Comparison of ENCODE assay signal across 8 cellular contexts in genomic region chr1:159076753-159077656, GRCh38. TPM values are rescaled to one million over a fixed set of nuclear protein-coding genes. Genes with fewer than 3 reads are reported as not detected.
DNase-seq lines count a peak whose midpoint lies in the region; ATAC-seq and TF ChIP-seq lines count a peak whose summit lies in the region.

Gene AIM2, minus strand, starts transcription at chr1:159076766. Its CDS starts 3,267 bp downstream, at chr1:159073499.

- H3K9me3 Mint-ChIP-seq in CD4-positive, alpha-beta T cell, result no peaks in the 10 kb centered on the region
- H3K9me3 Mint-ChIP-seq in activated CD4-positive, alpha-beta T cell treated with anti-CD3 and anti-CD28 coated beads for 36 hours (ENCODE audit: low read depth), result no peaks in the 10 kb centered on the region

- CTCF ChIA-PET in CD4-positive, alpha-beta T cell (lab: Charles Lee), result interaction anchor here (3.6 kb wide), 1 partner anchor 12 kb away, joined by 17 read pairs; no protein-coding TSS in a partner anchor
- CTCF ChIA-PET in activated CD4-positive, alpha-beta T cell treated with anti-CD3 and anti-CD28 coated beads for 36 hours (lab: Charles Lee), result interaction anchor here (0.7 to 5.4 kb wide), 9 partner anchors 8 to 69 kb away, joined by 3 to 76 read pairs (median 5); partner anchors contain the start of gene IFI16

- peaks cover 21% of the 10 kb centered on the region for H3K4me1 Mint-ChIP-seq in CD4-positive, alpha-beta T cell (ENCODE audit: low read depth)
- peaks cover 47% of the 10 kb centered on the region for H3K4me1 Mint-ChIP-seq in activated CD4-positive, alpha-beta T cell treated with anti-CD3 and anti-CD28 coated beads for 36 hours

- peak; percentile 52 to 94 (median 78) for DNase-seq in CD4-positive, alpha-beta T cell
- DNase-seq in HL-60 (ENCODE audit: low read depth in 1 of 2, low spot score in 1 of 2), result peak; percentile 84 to 88
- peak; percentile 98 for DNase-seq in activated CD4-positive, alpha-beta T cell treated with anti-CD3 and anti-CD28 coated beads for 36 hours
- DNase-seq in fibroblast of the aortic adventitia (ENCODE audit: low read depth), result peak; percentile 47
- DNase-seq in stimulated activated CD8-positive, alpha-beta memory T cell treated with anti-CD3 and anti-CD28 coated beads, Interleukin-15, amount 100 ng/mL, for 4 hours (ENCODE audit: low read depth in 2 of 2), result peak; percentile 67 to 86
- DNase-seq in NCI-H1930 (lab: John Stamatoyannopoulos, UW), result no peak
- DNase-seq in HCEC 1CT, result no peak

- intact Hi-C loops in CD4-positive, alpha-beta T cell (cut with DNase I, micrococcal nuclease), result loop anchor here (5.0 to 10.0 kb wide), 3 partner anchors 70 to 1082 kb away; partner anchors contain the start of genes IFI16 (in 1 of the 2) and KIRREL1 (in 1 of the 2)
- intact Hi-C loops in activated CD4-positive, alpha-beta T cell treated with anti-CD3 and anti-CD28 coated beads for 36 hours (cut with DNase I, micrococcal nuclease), result loop anchor here (1.0 to 10.0 kb wide), 10 partner anchors 12 to 848 kb away; partner anchors contain the start of genes IFI16 (in 2 of the 2), PYHIN1 (in 1 of the 2) and TAGLN2 (in 1 of the 2)

- POLR2A ChIA-PET in CD4-positive, alpha-beta T cell (lab: Charles Lee), result interaction anchor here (0.7 to 3.3 kb wide), 8 partner anchors 9 to 873 kb away, joined by 3 to 20 read pairs (median 4); partner anchors contain the start of gene IFI16
- POLR2A ChIA-PET in activated CD4-positive, alpha-beta T cell treated with anti-CD3 and anti-CD28 coated beads for 36 hours (lab: Charles Lee), result interaction anchor here (0.9 to 3.2 kb wide), 15 partner anchors 9 to 955 kb away, joined by 3 to 61 read pairs (median 5); partner anchors contain the start of genes IFI16 and PIGM

- H3K27ac ChIP-seq in CD4-positive, alpha-beta T cell (ENCODE audit: low read depth, low read length), result peak within 1 kb of the TSS; percentile 47
- peak within 1 kb of the TSS; percentile 72 for H3K27ac ChIP-seq in HL-60 (replicated peaks)

- H3K36me3 Mint-ChIP-seq in CD4-positive, alpha-beta T cell (ENCODE audit: low read depth), result no peaks in the 10 kb centered on the region
- H3K36me3 Mint-ChIP-seq in activated CD4-positive, alpha-beta T cell treated with anti-CD3 and anti-CD28 coated beads for 36 hours (ENCODE audit: low read depth), result peaks cover 17% of the 10 kb centered on the region

- peak within 1 kb of the TSS; percentile 92 for H3K27ac Mint-ChIP-seq in CD4-positive, alpha-beta T cell
- peak within 1 kb of the TSS; percentile 99 for H3K27ac Mint-ChIP-seq in activated CD4-positive, alpha-beta T cell treated with anti-CD3 and anti-CD28 coated beads for 36 hours

- H3K4me3 Mint-ChIP-seq in CD4-positive, alpha-beta T cell, result peak within 1 kb of the TSS; percentile 62
- peak within 1 kb of the TSS; percentile 85 for H3K4me3 Mint-ChIP-seq in activated CD4-positive, alpha-beta T cell treated with anti-CD3 and anti-CD28 coated beads for 36 hours

- peak; percentile 79 for ATAC-seq in CD4-positive, alpha-beta T cell (ENCODE audit: poor library complexity)
- peak; percentile 87 for ATAC-seq in GM21360 (IDR thresholded peaks at IDR 0.05; ENCODE audit: unreplicated experiment)
- ATAC-seq in activated CD4-positive, alpha-beta T cell treated with anti-CD3 and anti-CD28 coated beads for 36 hours, result peak; percentile 83

- H3K4me3 ChIP-seq in HL-60 (replicated peaks; ENCODE audit: insufficient read depth, low read length) (no peak within 1 kb of the TSS), fibroblast of the aortic adventitia (ENCODE audit: low read depth, low read length) (no peak within 1 kb of the TSS)

- no peaks in the 10 kb centered on the region for H3K9me3 ChIP-seq in CD4-positive, alpha-beta T cell (ENCODE audit: control insufficient read depth, low read length)

- TF ChIP-seq CTCF in CD4-positive, alpha-beta T cell (IDR thresholded peaks at IDR 0.05), result no peak
- TF ChIP-seq CTCF in HL-60 (IDR thresholded peaks at IDR 0.05; ENCODE audit: insufficient read depth, low read length), result no peak
- no peak for TF ChIP-seq CTCF in fibroblast of the aortic adventitia (IDR thresholded peaks at IDR 0.05; ENCODE audit: insufficient read depth, low read length)

- H3K27me3 ChIP-seq in CD4-positive, alpha-beta T cell (ENCODE audit: control insufficient read depth, insufficient read depth, low read length), result no peaks in the 10 kb centered on the region
- H3K27me3 ChIP-seq in HL-60 (ENCODE audit: insufficient read depth, poor library complexity, severe bottlenecking), result no peaks in the 10 kb centered on the region

- H3K27me3 Mint-ChIP-seq in CD4-positive, alpha-beta T cell, result no peaks in the 10 kb centered on the region
- no peaks in the 10 kb centered on the region for H3K27me3 Mint-ChIP-seq in activated CD4-positive, alpha-beta T cell treated with anti-CD3 and anti-CD28 coated beads for 36 hours

RNA-seq across cellular contexts. Expression of gene AIM2, which starts in this region (rescaled TPM):
- total RNA-seq in CD4-positive, alpha-beta T cell, result under 1 TPM; 0.36 to 0.74 TPM
- total RNA-seq in activated CD4-positive, alpha-beta T cell treated with anti-CD3 and anti-CD28 coated beads for 36 hours, result 10 to 100 TPM; 65.6 to 67.6 TPM
- not detected in 2 replicates for total RNA-seq in fibroblast of the aortic adventitia (ENCODE audit: low replicate concordance)

Comparison
In these comparisons a context has a peak if more than half of its experiments do, and no peak if none do; other contexts are left out.
1. RNA of gene AIM2 (total RNA-seq): 65.6 to 67.6 TPM in activated CD4-positive, alpha-beta T cell treated with anti-CD3 and anti-CD28 coated beads for 36 hours; 0.36 to 0.74 TPM in CD4-positive, alpha-beta T cell and not detected in fibroblast of the aortic adventitia; every median in the first group is over 10 times any median in the second.
2. Peak in DNase-seq, ATAC-seq and H3K27ac ChIP-seq in CD4-positive, alpha-beta T cell; RNA of the gene not detected or under 1 TPM.
3. Peak in DNase-seq in fibroblast of the aortic adventitia; RNA of the gene not detected or under 1 TPM.
4. DNase-seq: peak in HL-60 (2 of 2), activated CD4-positive, alpha-beta T cell treated with anti-CD3 and anti-CD28 coated beads for 36 hours (single experiment) and stimulated activated CD8-positive, alpha-beta memory T cell treated with anti-CD3 and anti-CD28 coated beads, Interleukin-15, amount 100 ng/mL, for 4 hours (2 of 2); none in NCI-H1930 (0 of 2) and HCEC 1CT (single experiment).
5. Peak in every context shown above with its lines, with median percentiles within 50 percentile points of each other: ATAC-seq.